In the genomic region with DNA sequence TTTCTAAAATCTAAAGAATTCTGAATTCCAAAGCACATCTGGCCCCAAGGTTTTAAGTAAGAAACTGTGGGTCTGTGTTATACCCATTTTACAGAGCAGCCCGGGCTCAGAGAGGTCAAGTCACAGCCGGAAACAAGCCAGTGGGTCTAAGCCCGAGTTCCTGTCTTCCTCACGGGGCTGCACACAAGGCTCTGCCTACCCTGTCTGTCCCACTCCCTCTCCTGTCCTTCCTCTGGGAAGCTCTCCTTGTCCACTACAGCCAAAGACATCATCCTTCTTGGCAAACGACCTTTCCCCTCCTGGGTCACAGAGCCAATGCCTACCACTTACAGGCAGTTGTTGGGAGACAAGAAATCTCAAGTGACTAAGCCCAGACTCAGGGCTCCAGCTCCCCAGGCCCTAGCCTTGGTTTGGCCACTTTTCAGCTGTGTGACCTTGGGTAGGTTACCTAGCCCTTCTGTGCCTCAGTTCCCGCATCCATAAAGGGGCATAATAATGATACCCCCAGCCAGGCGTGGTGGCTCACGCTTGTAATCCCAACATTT, we compare ENCODE assay signal across 1 cellular context.
TF ChIP-seq lines count a peak whose summit lies in the region.

No MANE protein-coding gene starts in this region.

TF ChIP-seq in HepG2, 621 proteins besides CTCF, POLR2A, EP300 and RAD21 (continued from another document and continues in another):
- TF ChIP-seq ZNF3 (CRISPR knock-in tag; IDR thresholded peaks at IDR 0.05) (peak; percentile 92), ZNF333 (CRISPR knock-in tag; IDR thresholded peaks at IDR 0.05; ENCODE audit: borderline replicate concordance) (no peak), EED (CRISPR knock-in tag; IDR thresholded peaks at IDR 0.05) (no peak), ZNF451 (CRISPR knock-in tag; IDR thresholded peaks at IDR 0.05) (no peak), HDAC1 (CRISPR knock-in tag; IDR thresholded peaks at IDR 0.05) (no peak), PAF1 (CRISPR knock-in tag; IDR thresholded peaks at IDR 0.05) (no peak), ZNF335 (CRISPR knock-in tag; IDR thresholded peaks at IDR 0.05) (peak; percentile 28; the same call in 1 of the 2 replicates), GTF2F1 (IDR thresholded peaks at IDR 0.05; ENCODE audit: low read length) (no peak), ZNF615 (CRISPR knock-in tag; IDR thresholded peaks at IDR 0.05; ENCODE audit: borderline replicate concordance) (0 out of 2 replicates have a peak, but pooled peaks have one; percentile 12), KMT2B (CRISPR knock-in tag; IDR thresholded peaks at IDR 0.05) (no peak), ZNF547 (CRISPR knock-in tag; IDR thresholded peaks at IDR 0.05) (0 out of 2 replicates have a peak, but pooled peaks have one; percentile 43), KDM2A (CRISPR knock-in tag; IDR thresholded peaks at IDR 0.05; ENCODE audit: borderline replicate concordance, low read depth) (0 out of 2 replicates have a peak, but pooled peaks have one; percentile 3), ZNF225 (CRISPR knock-in tag; IDR thresholded peaks at IDR 0.05) (0 out of 2 replicates have a peak, but pooled peaks have one; percentile 67), ZNF629 (CRISPR knock-in tag; conservative IDR thresholded peaks at IDR 0.05) (peak; percentile 95), ZNF569 (CRISPR knock-in tag; IDR thresholded peaks at IDR 0.05; ENCODE audit: borderline replicate concordance) (no peak), ZNF768 (CRISPR knock-in tag; IDR thresholded peaks at IDR 0.05) (peak; percentile 96), ZNF703 (CRISPR knock-in tag; IDR thresholded peaks at IDR 0.05; ENCODE audit: borderline replicate concordance) (no peak), ZNF619 (CRISPR knock-in tag; IDR thresholded peaks at IDR 0.05) (no peak), ETV5 (CRISPR knock-in tag; IDR thresholded peaks at IDR 0.05; ENCODE audit: borderline replicate concordance) (no peak; the same call in 1 of the 2 replicates), ZNF430 (CRISPR knock-in tag; IDR thresholded peaks at IDR 0.05) (peak; percentile 44; the same call in 1 of the 2 replicates), ZSCAN12 (CRISPR knock-in tag; IDR thresholded peaks at IDR 0.05) (no peak), ZNF7 (CRISPR knock-in tag; IDR thresholded peaks at IDR 0.05) (no peak), ZNF550 (CRISPR knock-in tag; IDR thresholded peaks at IDR 0.05; ENCODE audit: borderline replicate concordance) (0 out of 2 replicates have a peak, but pooled peaks have one; percentile 60), SIX1 (CRISPR knock-in tag; IDR thresholded peaks at IDR 0.05; ENCODE audit: borderline replicate concordance) (no peak)
- TF ChIP-seq, protein P1, sequence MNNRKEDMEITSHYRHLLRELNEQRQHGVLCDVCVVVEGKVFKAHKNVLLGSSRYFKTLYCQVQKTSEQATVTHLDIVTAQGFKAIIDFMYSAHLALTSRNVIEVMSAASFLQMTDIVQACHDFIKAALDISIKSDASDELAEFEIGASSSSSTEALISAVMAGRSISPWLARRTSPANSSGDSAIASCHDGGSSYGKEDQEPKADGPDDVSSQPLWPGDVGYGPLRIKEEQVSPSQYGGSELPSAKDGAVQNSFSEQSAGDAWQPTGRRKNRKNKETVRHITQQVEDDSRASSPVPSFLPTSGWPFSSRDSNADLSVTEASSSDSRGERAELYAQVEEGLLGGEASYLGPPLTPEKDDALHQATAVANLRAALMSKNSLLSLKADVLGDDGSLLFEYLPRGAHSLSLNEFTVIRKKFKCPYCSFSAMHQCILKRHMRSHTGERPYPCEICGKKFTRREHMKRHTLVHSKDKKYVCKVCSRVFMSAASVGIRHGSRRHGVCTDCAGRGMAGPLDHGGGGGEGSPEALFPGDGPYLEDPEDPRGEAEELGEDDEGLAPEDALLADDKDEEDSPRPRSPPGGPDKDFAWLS (CRISPR knock-in tag; IDR thresholded peaks at IDR 0.05; ENCODE audit: borderline replicate concordance): 0 out of 2 replicates have a peak, but pooled peaks have one; percentile 6
- TF ChIP-seq, protein P2, sequence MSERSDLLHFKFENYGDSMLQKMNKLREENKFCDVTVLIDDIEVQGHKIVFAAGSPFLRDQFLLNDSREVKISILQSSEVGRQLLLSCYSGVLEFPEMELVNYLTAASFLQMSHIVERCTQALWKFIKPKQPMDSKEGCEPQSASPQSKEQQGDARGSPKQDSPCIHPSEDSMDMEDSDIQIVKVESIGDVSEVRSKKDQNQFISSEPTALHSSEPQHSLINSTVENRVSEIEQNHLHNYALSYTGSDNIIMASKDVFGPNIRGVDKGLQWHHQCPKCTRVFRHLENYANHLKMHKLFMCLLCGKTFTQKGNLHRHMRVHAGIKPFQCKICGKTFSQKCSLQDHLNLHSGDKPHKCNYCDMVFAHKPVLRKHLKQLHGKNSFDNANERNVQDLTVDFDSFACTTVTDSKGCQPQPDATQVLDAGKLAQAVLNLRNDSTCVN (CRISPR knock-in tag; IDR thresholded peaks at IDR 0.05; ENCODE audit: borderline replicate concordance): no peak
- TF ChIP-seq, protein P3, sequence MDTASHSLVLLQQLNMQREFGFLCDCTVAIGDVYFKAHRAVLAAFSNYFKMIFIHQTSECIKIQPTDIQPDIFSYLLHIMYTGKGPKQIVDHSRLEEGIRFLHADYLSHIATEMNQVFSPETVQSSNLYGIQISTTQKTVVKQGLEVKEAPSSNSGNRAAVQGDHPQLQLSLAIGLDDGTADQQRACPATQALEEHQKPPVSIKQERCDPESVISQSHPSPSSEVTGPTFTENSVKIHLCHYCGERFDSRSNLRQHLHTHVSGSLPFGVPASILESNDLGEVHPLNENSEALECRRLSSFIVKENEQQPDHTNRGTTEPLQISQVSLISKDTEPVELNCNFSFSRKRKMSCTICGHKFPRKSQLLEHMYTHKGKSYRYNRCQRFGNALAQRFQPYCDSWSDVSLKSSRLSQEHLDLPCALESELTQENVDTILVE (CRISPR knock-in tag; IDR thresholded peaks at IDR 0.05): no peak
- TF ChIP-seq, protein P4, sequence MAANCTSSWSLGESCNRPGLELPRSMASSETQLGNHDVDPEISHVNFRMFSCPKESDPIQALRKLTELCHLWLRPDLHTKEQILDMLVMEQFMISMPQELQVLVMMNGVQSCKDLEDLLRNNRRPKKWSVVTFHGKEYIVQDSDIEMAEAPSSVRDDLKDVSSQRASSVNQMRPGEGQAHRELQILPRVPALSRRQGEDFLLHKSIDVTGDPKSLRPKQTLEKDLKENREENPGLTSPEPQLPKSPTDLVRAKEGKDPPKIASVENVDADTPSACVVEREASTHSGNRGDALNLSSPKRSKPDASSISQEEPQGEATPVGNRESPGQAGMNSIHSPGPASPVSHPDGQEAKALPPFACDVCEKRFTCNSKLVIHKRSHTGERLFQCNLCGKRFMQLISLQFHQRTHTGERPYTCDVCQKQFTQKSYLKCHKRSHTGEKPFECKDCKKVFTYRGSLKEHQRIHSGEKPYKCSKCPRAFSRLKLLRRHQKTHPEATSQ (CRISPR knock-in tag; IDR thresholded peaks at IDR 0.05; ENCODE audit: borderline replicate concordance): no peak
- TF ChIP-seq, protein P5, sequence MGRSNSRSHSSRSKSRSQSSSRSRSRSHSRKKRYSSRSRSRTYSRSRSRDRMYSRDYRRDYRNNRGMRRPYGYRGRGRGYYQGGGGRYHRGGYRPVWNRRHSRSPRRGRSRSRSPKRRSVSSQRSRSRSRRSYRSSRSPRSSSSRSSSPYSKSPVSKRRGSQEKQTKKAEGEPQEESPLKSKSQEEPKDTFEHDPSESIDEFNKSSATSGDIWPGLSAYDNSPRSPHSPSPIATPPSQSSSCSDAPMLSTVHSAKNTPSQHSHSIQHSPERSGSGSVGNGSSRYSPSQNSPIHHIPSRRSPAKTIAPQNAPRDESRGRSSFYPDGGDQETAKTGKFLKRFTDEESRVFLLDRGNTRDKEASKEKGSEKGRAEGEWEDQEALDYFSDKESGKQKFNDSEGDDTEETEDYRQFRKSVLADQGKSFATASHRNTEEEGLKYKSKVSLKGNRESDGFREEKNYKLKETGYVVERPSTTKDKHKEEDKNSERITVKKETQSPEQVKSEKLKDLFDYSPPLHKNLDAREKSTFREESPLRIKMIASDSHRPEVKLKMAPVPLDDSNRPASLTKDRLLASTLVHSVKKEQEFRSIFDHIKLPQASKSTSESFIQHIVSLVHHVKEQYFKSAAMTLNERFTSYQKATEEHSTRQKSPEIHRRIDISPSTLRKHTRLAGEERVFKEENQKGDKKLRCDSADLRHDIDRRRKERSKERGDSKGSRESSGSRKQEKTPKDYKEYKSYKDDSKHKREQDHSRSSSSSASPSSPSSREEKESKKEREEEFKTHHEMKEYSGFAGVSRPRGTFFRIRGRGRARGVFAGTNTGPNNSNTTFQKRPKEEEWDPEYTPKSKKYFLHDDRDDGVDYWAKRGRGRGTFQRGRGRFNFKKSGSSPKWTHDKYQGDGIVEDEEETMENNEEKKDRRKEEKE (IDR thresholded peaks at IDR 0.05): no peak
- TF ChIP-seq, protein P6, sequence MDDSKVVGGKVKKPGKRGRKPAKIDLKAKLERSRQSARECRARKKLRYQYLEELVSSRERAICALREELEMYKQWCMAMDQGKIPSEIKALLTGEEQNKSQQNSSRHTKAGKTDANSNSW (CRISPR knock-in tag; IDR thresholded peaks at IDR 0.05; ENCODE audit: borderline replicate concordance): no peak
- TF ChIP-seq, protein P7, sequence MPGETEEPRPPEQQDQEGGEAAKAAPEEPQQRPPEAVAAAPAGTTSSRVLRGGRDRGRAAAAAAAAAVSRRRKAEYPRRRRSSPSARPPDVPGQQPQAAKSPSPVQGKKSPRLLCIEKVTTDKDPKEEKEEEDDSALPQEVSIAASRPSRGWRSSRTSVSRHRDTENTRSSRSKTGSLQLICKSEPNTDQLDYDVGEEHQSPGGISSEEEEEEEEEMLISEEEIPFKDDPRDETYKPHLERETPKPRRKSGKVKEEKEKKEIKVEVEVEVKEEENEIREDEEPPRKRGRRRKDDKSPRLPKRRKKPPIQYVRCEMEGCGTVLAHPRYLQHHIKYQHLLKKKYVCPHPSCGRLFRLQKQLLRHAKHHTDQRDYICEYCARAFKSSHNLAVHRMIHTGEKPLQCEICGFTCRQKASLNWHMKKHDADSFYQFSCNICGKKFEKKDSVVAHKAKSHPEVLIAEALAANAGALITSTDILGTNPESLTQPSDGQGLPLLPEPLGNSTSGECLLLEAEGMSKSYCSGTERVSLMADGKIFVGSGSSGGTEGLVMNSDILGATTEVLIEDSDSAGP (CRISPR knock-in tag; IDR thresholded peaks at IDR 0.05; ENCODE audit: borderline replicate concordance): 0 out of 2 replicates have a peak, but pooled peaks have one; percentile 30
- TF ChIP-seq, protein P8, sequence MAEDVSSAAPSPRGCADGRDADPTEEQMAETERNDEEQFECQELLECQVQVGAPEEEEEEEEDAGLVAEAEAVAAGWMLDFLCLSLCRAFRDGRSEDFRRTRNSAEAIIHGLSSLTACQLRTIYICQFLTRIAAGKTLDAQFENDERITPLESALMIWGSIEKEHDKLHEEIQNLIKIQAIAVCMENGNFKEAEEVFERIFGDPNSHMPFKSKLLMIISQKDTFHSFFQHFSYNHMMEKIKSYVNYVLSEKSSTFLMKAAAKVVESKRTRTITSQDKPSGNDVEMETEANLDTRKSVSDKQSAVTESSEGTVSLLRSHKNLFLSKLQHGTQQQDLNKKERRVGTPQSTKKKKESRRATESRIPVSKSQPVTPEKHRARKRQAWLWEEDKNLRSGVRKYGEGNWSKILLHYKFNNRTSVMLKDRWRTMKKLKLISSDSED (CRISPR knock-in tag; IDR thresholded peaks at IDR 0.05): no peak
- TF ChIP-seq, protein P9, sequence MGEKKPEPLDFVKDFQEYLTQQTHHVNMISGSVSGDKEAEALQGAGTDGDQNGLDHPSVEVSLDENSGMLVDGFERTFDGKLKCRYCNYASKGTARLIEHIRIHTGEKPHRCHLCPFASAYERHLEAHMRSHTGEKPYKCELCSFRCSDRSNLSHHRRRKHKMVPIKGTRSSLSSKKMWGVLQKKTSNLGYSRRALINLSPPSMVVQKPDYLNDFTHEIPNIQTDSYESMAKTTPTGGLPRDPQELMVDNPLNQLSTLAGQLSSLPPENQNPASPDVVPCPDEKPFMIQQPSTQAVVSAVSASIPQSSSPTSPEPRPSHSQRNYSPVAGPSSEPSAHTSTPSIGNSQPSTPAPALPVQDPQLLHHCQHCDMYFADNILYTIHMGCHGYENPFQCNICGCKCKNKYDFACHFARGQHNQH (CRISPR knock-in tag; IDR thresholded peaks at IDR 0.05): no peak
- TF ChIP-seq, protein P10, sequence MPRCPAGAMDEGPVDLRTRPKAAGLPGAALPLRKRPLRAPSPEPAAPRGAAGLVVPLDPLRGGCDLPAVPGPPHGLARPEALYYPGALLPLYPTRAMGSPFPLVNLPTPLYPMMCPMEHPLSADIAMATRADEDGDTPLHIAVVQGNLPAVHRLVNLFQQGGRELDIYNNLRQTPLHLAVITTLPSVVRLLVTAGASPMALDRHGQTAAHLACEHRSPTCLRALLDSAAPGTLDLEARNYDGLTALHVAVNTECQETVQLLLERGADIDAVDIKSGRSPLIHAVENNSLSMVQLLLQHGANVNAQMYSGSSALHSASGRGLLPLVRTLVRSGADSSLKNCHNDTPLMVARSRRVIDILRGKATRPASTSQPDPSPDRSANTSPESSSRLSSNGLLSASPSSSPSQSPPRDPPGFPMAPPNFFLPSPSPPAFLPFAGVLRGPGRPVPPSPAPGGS (CRISPR knock-in tag; IDR thresholded peaks at IDR 0.05): no peak
- TF ChIP-seq, protein P11, sequence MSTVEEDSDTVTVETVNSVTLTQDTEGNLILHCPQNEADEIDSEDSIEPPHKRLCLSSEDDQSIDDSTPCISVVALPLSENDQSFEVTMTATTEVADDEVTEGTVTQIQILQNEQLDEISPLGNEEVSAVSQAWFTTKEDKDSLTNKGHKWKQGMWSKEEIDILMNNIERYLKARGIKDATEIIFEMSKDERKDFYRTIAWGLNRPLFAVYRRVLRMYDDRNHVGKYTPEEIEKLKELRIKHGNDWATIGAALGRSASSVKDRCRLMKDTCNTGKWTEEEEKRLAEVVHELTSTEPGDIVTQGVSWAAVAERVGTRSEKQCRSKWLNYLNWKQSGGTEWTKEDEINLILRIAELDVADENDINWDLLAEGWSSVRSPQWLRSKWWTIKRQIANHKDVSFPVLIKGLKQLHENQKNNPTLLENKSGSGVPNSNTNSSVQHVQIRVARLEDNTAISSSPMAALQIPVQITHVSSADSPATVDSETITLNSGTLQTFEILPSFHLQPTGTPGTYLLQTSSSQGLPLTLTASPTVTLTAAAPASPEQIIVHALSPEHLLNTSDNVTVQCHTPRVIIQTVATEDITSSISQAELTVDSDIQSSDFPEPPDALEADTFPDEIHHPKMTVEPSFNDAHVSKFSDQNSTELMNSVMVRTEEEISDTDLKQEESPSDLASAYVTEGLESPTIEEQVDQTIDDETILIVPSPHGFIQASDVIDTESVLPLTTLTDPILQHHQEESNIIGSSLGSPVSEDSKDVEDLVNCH (CRISPR knock-in tag; IDR thresholded peaks at IDR 0.05): no peak
- TF ChIP-seq, protein P12, sequence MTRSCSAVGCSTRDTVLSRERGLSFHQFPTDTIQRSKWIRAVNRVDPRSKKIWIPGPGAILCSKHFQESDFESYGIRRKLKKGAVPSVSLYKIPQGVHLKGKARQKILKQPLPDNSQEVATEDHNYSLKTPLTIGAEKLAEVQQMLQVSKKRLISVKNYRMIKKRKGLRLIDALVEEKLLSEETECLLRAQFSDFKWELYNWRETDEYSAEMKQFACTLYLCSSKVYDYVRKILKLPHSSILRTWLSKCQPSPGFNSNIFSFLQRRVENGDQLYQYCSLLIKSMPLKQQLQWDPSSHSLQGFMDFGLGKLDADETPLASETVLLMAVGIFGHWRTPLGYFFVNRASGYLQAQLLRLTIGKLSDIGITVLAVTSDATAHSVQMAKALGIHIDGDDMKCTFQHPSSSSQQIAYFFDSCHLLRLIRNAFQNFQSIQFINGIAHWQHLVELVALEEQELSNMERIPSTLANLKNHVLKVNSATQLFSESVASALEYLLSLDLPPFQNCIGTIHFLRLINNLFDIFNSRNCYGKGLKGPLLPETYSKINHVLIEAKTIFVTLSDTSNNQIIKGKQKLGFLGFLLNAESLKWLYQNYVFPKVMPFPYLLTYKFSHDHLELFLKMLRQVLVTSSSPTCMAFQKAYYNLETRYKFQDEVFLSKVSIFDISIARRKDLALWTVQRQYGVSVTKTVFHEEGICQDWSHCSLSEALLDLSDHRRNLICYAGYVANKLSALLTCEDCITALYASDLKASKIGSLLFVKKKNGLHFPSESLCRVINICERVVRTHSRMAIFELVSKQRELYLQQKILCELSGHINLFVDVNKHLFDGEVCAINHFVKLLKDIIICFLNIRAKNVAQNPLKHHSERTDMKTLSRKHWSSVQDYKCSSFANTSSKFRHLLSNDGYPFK (CRISPR knock-in tag; IDR thresholded peaks at IDR 0.05; ENCODE audit: borderline replicate concordance): no peak
